In genomic region chr5:148950892-148951291, GRCh38 we compare ENCODE assay signal across 19 cellular contexts.
"Had no signal": no experiment of that assay in that cellular context is flagged by ENCODE, and none has a peak within 500 bp of the region (broad histone marks: within the 10 kb centered on the region; RNA-seq: fewer than 3 reads in every experiment).

No MANE protein-coding gene starts in this region.

- H3K27ac ChIP-seq: ovary, SJCRH30, WERI-Rb-1 had no signal

- H3K36me3 ChIP-seq: ovary, SJCRH30, WERI-Rb-1 had no signal

- H3K27me3 ChIP-seq: ovary had no signal

- DNase-seq: activated CD4-positive, alpha-beta T cell treated with anti-CD3 and anti-CD28 coated beads for 1 hour; activated CD8-positive, alpha-beta memory T cell treated with anti-CD3 and anti-CD28 coated beads for 24 hours; activated CD8-positive, alpha-beta memory T cell treated with anti-CD3 and anti-CD28 coated beads, Interleukin-2, amount 50 U/mL, for 48 hours; activated effector memory CD4-positive, alpha-beta T cell treated with Interleukin-2 at 50 U/mL for 16 hours; activated T-cell treated with anti-CD3 and anti-CD28 coated beads, Interleukin-2, amount 50 U/mL, for 48 hours; effector CD8-positive, alpha-beta T cell; glutamatergic neuron; hippocampal formation; naive thymus-derived CD8-positive, alpha-beta T cell; ovary; SJCRH30; stimulated activated CD4-positive, alpha-beta T cell treated with anti-CD3 and anti-CD28 coated beads, Interleukin-12 subunit alpha, Interleukin-12 subunit beta, amount 100 ng/mL, for 4 hours; stimulated activated CD4-positive, alpha-beta T cell treated with anti-CD3 and anti-CD28 coated beads, Interleukin-1b, Interleukin-23, amount 100 ng/mL, for 48 hours; stimulated activated CD8-positive, alpha-beta memory T cell treated with anti-CD3 and anti-CD28 coated beads, Interleukin-4, amount 100 ng/mL, for 48 hours; stimulated activated naive CD4-positive, alpha-beta T cell; trophoblast cell; WERI-Rb-1 had no signal

- ATAC-seq: naive thymus-derived CD8-positive, alpha-beta T cell had no signal

- H3K4me1 ChIP-seq: SJCRH30 had no signal

- FAIRE-seq: endothelial cell of umbilical vein, islet of Langerhans had no signal

- H3K4me3 ChIP-seq: ovary, SJCRH30 had no signal

- H3K9me3 ChIP-seq: ovary, SJCRH30 had no signal
